In the genomic region with DNA sequence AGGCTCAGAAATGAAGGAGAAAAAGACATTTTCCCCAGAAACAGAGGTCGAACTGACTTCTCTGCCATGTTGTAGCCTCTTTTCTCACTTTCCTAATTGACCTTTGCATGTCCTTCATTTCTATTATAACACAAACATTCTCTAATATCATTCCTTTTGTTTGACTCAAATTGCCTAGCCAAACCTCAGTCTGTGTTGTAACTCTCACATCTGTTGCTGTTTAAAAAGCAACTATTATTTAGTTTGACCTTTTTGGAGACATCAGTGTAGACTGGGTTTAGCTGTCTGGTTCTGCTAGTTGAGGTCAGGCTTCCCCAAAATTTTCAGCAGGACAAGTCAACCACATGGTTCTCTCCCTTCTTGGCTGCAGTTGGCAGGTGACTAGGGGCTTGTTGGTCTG, we compare ENCODE assay signal across 25 cellular contexts.
"Had no signal": no experiment of that assay in that cellular context is flagged by ENCODE, and none has a peak within 500 bp of the region (broad histone marks: within the 10 kb centered on the region; RNA-seq: fewer than 3 reads in every experiment).

No MANE protein-coding gene starts in this region.

- H3K4me3 ChIP-seq: cardiac muscle cell, MG63, SJCRH30, SK-N-MC had no signal

- H3K9me3 ChIP-seq: MG63, SJCRH30 had no signal

- H3K36me3 ChIP-seq: brain microvascular endothelial cell, cardiac muscle cell, MG63, SJCRH30 had no signal

- DNase-seq: activated CD4-positive, alpha-beta T cell treated with anti-CD3 and anti-CD28 coated beads, Interleukin-2, amount 10 ng/mL, durations not matched to agents 24 days and 14 days; activated CD4-positive, alpha-beta T cell treated with anti-CD3 and anti-CD28 coated beads, Interleukin-2, amount 50 U/mL, for 4 hours; activated CD8-positive, alpha-beta T cell treated with anti-CD3 and anti-CD28 coated beads for 36 hours; activated effector memory CD4-positive, alpha-beta T cell treated with anti-CD3 and anti-CD28 coated beads, Interleukin-2, amount 50 U/mL, for 16 hours; activated naive CD4-positive, alpha-beta T cell; activated naive CD4-positive, alpha-beta T cell treated with anti-CD3 and anti-CD28 coated beads, Interleukin-2, amount 50 U/mL, for 16 hours; activated naive CD8-positive, alpha-beta T cell treated with anti-CD3 and anti-CD28 coated beads for 36 hours; activated T-cell treated with anti-CD3 and anti-CD28 coated beads, Interleukin-2, amount 50 U/mL, for 1 hour; activated T-cell treated with anti-CD3 and anti-CD28 coated beads, Interleukin-2, amount 50 U/mL, for 72 hours; amniotic stem cell; aorta; brain microvascular endothelial cell; Karpas-422; MG63; NCI-H1048; NCI-H1105 treated with DMSO at 0.1 percent for 48 hours; NCI-H1436; NCI-H1694; NCI-H2029; NCI-H345; NCI-H524 treated with DMSO at 0.1 percent for 48 hours; SHP77; SJCRH30 had no signal

- H3K27me3 ChIP-seq: brain microvascular endothelial cell, cardiac muscle cell, MG63, SJCRH30 had no signal

- H3K27ac ChIP-seq: brain microvascular endothelial cell, cardiac muscle cell, SJCRH30, SK-N-MC had no signal

- H3K4me1 ChIP-seq: SJCRH30 had no signal
